ENCODE assay signal across 9 cellular contexts in the genomic region with DNA sequence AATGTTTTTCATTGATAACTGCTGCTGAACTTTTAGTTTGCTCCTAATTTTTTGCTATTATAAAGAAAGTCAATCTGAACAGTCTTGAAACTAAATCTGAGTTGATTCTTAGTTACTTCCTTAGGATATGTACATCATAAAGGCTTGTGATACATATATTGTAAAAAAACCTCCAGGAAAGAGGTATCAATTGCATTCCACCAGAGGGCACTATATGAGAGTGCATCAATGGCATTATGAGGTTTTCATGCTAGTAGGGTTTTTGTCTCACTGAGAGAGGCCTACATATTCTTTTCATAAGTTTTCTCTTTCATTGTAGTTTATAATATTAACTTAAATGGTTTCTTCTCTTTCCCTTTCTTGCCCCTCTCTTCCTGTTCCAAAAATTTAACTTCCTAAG. TPM values are rescaled to one million over a fixed set of nuclear protein-coding genes. Genes with fewer than 3 reads are reported as not detected.
DNase-seq lines count a peak whose midpoint lies in the region; ATAC-seq and TF ChIP-seq lines count a peak whose summit lies in the region.
"Had no signal": no experiment of that assay in that cellular context is flagged by ENCODE, and none has a peak within 500 bp of the region (broad histone marks: within the 10 kb centered on the region; RNA-seq: fewer than 3 reads in every experiment).

No MANE protein-coding gene starts in this region.

- H3K9me3 Mint-ChIP-seq in chondrocyte (ENCODE audit: low read depth) (peaks cover 10% of the 10 kb centered on the region), progenitor cell of endocrine pancreas (ENCODE audit: low read depth) (no peaks in the 10 kb centered on the region)
- H3K9me3 Mint-ChIP-seq: dendritic cell treated with granulocyte-macrophage colony-stimulating factor and Interleukin-4, amounts not matched to agents 40 ng/mL and 50 ng/mL, for 4 days had no signal

- peaks cover 36% of the 10 kb centered on the region for H3K36me3 Mint-ChIP-seq in chondrocyte (ENCODE audit: low read depth)
- H3K36me3 Mint-ChIP-seq in progenitor cell of endocrine pancreas (ENCODE audit: insufficient read depth) = peaks cover 19% of the 10 kb centered on the region

- H3K4me1 ChIP-seq in right atrium auricular region = no peaks in the 10 kb centered on the region

- no peak for ATAC-seq in Right ventricle myocardium inferior

- no peaks in the 10 kb centered on the region for H3K9me3 ChIP-seq in right atrium auricular region

- H3K27me3 Mint-ChIP-seq in chondrocyte (ENCODE audit: low read depth) (no peaks in the 10 kb centered on the region), progenitor cell of endocrine pancreas (no peaks in the 10 kb centered on the region)
- H3K27me3 Mint-ChIP-seq: dendritic cell treated with granulocyte-macrophage colony-stimulating factor and Interleukin-4, amounts not matched to agents 40 ng/mL and 50 ng/mL, for 4 days had no signal

- no peak for DNase-seq in right atrium auricular region (ENCODE audit: low spot score)
- DNase-seq in Right ventricle myocardium inferior (ENCODE audit: missing footprints) = no peak
- peak; percentile 6 for DNase-seq in NCI-H128 (lab: John Stamatoyannopoulos, UW; ENCODE audit: unreplicated experiment)
- DNase-seq in chondrocyte (ENCODE audit: low spot score) = no peak
- DNase-seq in progenitor cell of endocrine pancreas (ENCODE audit: low spot score, unreplicated experiment) = no peak
- no peak for DNase-seq in glomerular visceral epithelial cell (ENCODE audit: extremely low spot score)
- no peak for DNase-seq in mesenteric fat pad (ENCODE audit: low spot score)
- DNase-seq in retina = no peak

- H3K27ac Mint-ChIP-seq in chondrocyte (ENCODE audit: unreplicated experiment) = no peak overlapping the region
- H3K27ac Mint-ChIP-seq in progenitor cell of endocrine pancreas = no peak overlapping the region
- H3K27ac Mint-ChIP-seq: dendritic cell treated with granulocyte-macrophage colony-stimulating factor and Interleukin-4, amounts not matched to agents 40 ng/mL and 50 ng/mL, for 4 days had no signal

- peak overlapping the region; percentile 6 to 8 for H3K27ac ChIP-seq in right atrium auricular region

- H3K4me3 ChIP-seq in right atrium auricular region = no peak overlapping the region

- intact Hi-C loops in Right ventricle myocardium inferior (cut with DNase I) = no loop called here

- H3K4me3 Mint-ChIP-seq in chondrocyte (ENCODE audit: unreplicated experiment) = no peak overlapping the region
- no peak overlapping the region for H3K4me3 Mint-ChIP-seq in progenitor cell of endocrine pancreas (ENCODE audit: low read depth)
- H3K4me3 Mint-ChIP-seq: dendritic cell treated with granulocyte-macrophage colony-stimulating factor and Interleukin-4, amounts not matched to agents 40 ng/mL and 50 ng/mL, for 4 days had no signal

- H3K36me3 ChIP-seq in right atrium auricular region = peaks cover 37% of the 10 kb centered on the region

- peaks cover 3% of the 10 kb centered on the region for H3K4me1 Mint-ChIP-seq in chondrocyte (ENCODE audit: low read depth)
- no peaks in the 10 kb centered on the region for H3K4me1 Mint-ChIP-seq in progenitor cell of endocrine pancreas (ENCODE audit: low read depth)

- H3K27me3 ChIP-seq in right atrium auricular region = no peaks in the 10 kb centered on the region

- TF ChIP-seq CTCF in right atrium auricular region (IDR thresholded peaks at IDR 0.05) (peak in 1 of 2 donors; percentile 45), chondrocyte (IDR thresholded peaks at IDR 0.05) (peak; percentile 54), progenitor cell of endocrine pancreas (IDR thresholded peaks at IDR 0.05; ENCODE audit: unreplicated experiment) (peak; percentile 55)

RNA-seq across cellular contexts. Expression of a gene that starts 46.9 kb away (rescaled TPM):
- 10 to 100 TPM; 24.4 to 25.9 TPM for total RNA-seq in right atrium auricular region
- 11.4 TPM for total RNA-seq in Right ventricle myocardium inferior
- total RNA-seq in chondrocyte = 16.9 to 28.0 TPM (median 17.7 TPM) in 3 replicates
- total RNA-seq in progenitor cell of endocrine pancreas = 29.3 and 32.2 TPM in 2 replicates
- total RNA-seq in mesenteric fat pad = 22.8 TPM
